ENCODE assay signal across 20 cellular contexts in the genomic region with DNA sequence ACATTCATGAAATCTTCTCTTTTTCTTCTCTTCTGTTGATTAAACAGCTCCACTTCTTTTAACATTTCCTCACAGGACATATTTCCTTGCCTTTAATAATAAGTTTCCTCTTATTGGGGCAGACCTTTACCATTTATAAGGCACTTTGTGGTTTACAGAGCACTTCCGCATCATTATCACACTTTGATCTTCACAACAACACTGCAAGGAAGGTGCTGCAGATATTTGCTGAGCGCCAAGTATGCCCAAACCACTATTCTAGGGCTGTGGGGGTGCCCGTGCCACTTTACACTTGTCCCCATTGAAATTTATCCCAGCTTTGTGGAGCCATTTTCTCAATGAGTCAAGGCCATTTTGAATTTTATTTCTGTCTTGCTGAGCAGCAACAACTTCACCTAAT.
DNase-seq lines count a peak whose midpoint lies in the region; ATAC-seq, FAIRE-seq and TF ChIP-seq lines count a peak whose summit lies in the region.
"Had no signal": no experiment of that assay in that cellular context is flagged by ENCODE, and none has a peak within 500 bp of the region (broad histone marks: within the 10 kb centered on the region; RNA-seq: fewer than 3 reads in every experiment).

No MANE protein-coding gene starts in this region.

- H3K4me1 ChIP-seq in Loucy (ENCODE audit: insufficient read depth, low read length, poor library complexity, severe bottlenecking): peaks cover 9% of the 10 kb centered on the region
- H3K4me1 ChIP-seq in hepatocyte (ENCODE audit: insufficient read depth): no peaks in the 10 kb centered on the region
- no peaks in the 10 kb centered on the region for H3K4me1 ChIP-seq in kidney (ENCODE audit: control insufficient read depth in 1 of 2, insufficient read depth in 1 of 2, low read depth in 1 of 2, low read length in 2 of 2)

- H3K9ac ChIP-seq in Loucy (ENCODE audit: low read depth, low read length, poor library complexity, severe bottlenecking): no peak overlapping the region
- H3K9ac ChIP-seq in kidney (ENCODE audit: low read length in 2 of 2): no peak overlapping the region
- H3K9ac ChIP-seq: GM23248 had no signal

- H4K20me1 ChIP-seq in Loucy (ENCODE audit: insufficient read depth, low read length, poor library complexity, severe bottlenecking) (no peaks in the 10 kb centered on the region), hepatocyte (ENCODE audit: insufficient read depth, poor library complexity, severe bottlenecking) (no peaks in the 10 kb centered on the region)

- DNase-seq in Jurkat, Clone E6-1 (ENCODE audit: low read depth, low spot score): peak; percentile 35
- DNase-seq in OCI-M1 (lab: John Stamatoyannopoulos, UW) (peak; percentile 17), immature natural killer cell (peak; percentile 9 to 12 (median 10)), hepatocyte (ENCODE audit: low spot score) (no peak), kidney (no peak)
- DNase-seq: C1 segment of cervical spinal cord, Calu3, COR-L47, DMS53, DMS79 treated with DMSO at 0.1 percent for 48 hours, GM23248, H7, HCEC 1CT had no signal

- 86% methylated on average over 3 of the region's 3 CpGs for WGBS in hepatocyte (ENCODE audit: low lambda C conversion rate, missing lambda C conversion rate)

- H3K9me3 Mint-ChIP-seq in immature natural killer cell: peaks cover 0 to 4% (median 0%) of the 10 kb centered on the region in 6 donors
- H3K9me3 Mint-ChIP-seq: CD4-positive, alpha-beta memory T cell had no signal

- H3K4me2 ChIP-seq in Loucy (ENCODE audit: low read depth, low read length, poor library complexity, severe bottlenecking) (no peak overlapping the region), hepatocyte (no peak overlapping the region)

- H3K27me3 Mint-ChIP-seq in immature natural killer cell (ENCODE audit: low read depth in 3 of 3): peaks cover 0 to 4% (median 3%) of the 10 kb centered on the region in 3 donors

- intact Hi-C loops in kidney (cut with DNase I): no loop called here

- peak overlapping the region in 1 of 6 donors; percentile 7 for H3K27ac Mint-ChIP-seq in immature natural killer cell

- no peak overlapping the region for H3K27ac ChIP-seq in hepatocyte
- H3K27ac ChIP-seq in kidney (ENCODE audit: low read depth in 2 of 2, low read length in 2 of 2): no peak overlapping the region
- H3K27ac ChIP-seq: GM23248 had no signal

- H3K36me3 Mint-ChIP-seq in immature natural killer cell: peaks cover 0 to 4% (median 0%) of the 10 kb centered on the region in 3 donors
- H3K36me3 Mint-ChIP-seq: CD4-positive, alpha-beta memory T cell had no signal

- H3K79me2 ChIP-seq in Loucy (ENCODE audit: insufficient read depth, low read length) (no peaks in the 10 kb centered on the region), hepatocyte (no peaks in the 10 kb centered on the region)

- ATAC-seq in HG03432 (IDR thresholded peaks at IDR 0.05; ENCODE audit: unreplicated experiment): no peak

- peak; percentile 32 for TF ChIP-seq CTCF in Loucy (conservative IDR thresholded peaks at IDR 0.05; ENCODE audit: low read length)
- TF ChIP-seq CTCF in hepatocyte (IDR thresholded peaks at IDR 0.05; ENCODE audit: poor library complexity): no peak
- no peak for TF ChIP-seq CTCF in kidney (IDR thresholded peaks at IDR 0.05; ENCODE audit: borderline replicate concordance, extremely low read depth, insufficient read depth)

- peaks cover 92% of the 10 kb centered on the region for H3K27me3 ChIP-seq in Loucy (ENCODE audit: insufficient read depth, low read length, poor library complexity, severe bottlenecking)
- no peaks in the 10 kb centered on the region for H3K27me3 ChIP-seq in hepatocyte

- FAIRE-seq in kidney (lab: Jason Lieb, UNC): no peak
- FAIRE-seq: G401.6, GM12892, GM19239, H1 had no signal

- H2AFZ ChIP-seq in Loucy (ENCODE audit: low read length) (no peak overlapping the region), hepatocyte (no peak overlapping the region)
- H2AFZ ChIP-seq: GM23248 had no signal

- H3F3A ChIP-seq in Loucy (ENCODE audit: low read depth): no peaks in the 10 kb centered on the region

- H3K36me3 ChIP-seq in Loucy (ENCODE audit: insufficient read depth, low read length) (no peaks in the 10 kb centered on the region), hepatocyte (replicated peaks; ENCODE audit: insufficient read depth, low read depth) (no peaks in the 10 kb centered on the region), kidney (ENCODE audit: control insufficient read depth in 1 of 2, insufficient read depth in 2 of 2, low read length in 2 of 2) (no peaks in the 10 kb centered on the region)

- H3K9me3 ChIP-seq in Loucy (ENCODE audit: insufficient read depth, low read depth, low read length) (no peaks in the 10 kb centered on the region), hepatocyte (ENCODE audit: low read depth) (no peaks in the 10 kb centered on the region), kidney (ENCODE audit: control insufficient read depth in 1 of 2, low read length in 2 of 2) (no peaks in the 10 kb centered on the region)

- peak overlapping the region in 2 of 5 donors; percentile 15 to 30 for H3K4me3 Mint-ChIP-seq in immature natural killer cell
- H3K4me3 Mint-ChIP-seq: CD4-positive, alpha-beta memory T cell had no signal

- no peak overlapping the region for H3K4me3 ChIP-seq in Jurkat, Clone E6-1 (ENCODE audit: low read length)
- H3K4me3 ChIP-seq in Loucy (ENCODE audit: low read length, poor library complexity, severe bottlenecking): no peak overlapping the region
- no peak overlapping the region for H3K4me3 ChIP-seq in hepatocyte
- H3K4me3 ChIP-seq in kidney (ENCODE audit: low read length in 2 of 2): no peak overlapping the region
- H3K4me3 ChIP-seq: GM23248 had no signal

- H3K4me1 Mint-ChIP-seq in immature natural killer cell: peaks cover 20 to 23% of the 10 kb centered on the region in 2 donors

- H3K9me2 ChIP-seq in Loucy (replicated peaks; ENCODE audit: low read depth, low read length) (no peaks in the 10 kb centered on the region), hepatocyte (replicated peaks; ENCODE audit: insufficient read depth) (no peaks in the 10 kb centered on the region)

Comparison
In these comparisons a context has a peak if more than half of its experiments do, and no peak if none do; other contexts are left out.
1. DNase-seq: peak in Jurkat, Clone E6-1 (single experiment), OCI-M1 (single experiment) and immature natural killer cell (3 of 3); none in hepatocyte (single experiment) and kidney (single experiment).